20 cellular contexts compared by ENCODE assay signal in the genomic region with DNA sequence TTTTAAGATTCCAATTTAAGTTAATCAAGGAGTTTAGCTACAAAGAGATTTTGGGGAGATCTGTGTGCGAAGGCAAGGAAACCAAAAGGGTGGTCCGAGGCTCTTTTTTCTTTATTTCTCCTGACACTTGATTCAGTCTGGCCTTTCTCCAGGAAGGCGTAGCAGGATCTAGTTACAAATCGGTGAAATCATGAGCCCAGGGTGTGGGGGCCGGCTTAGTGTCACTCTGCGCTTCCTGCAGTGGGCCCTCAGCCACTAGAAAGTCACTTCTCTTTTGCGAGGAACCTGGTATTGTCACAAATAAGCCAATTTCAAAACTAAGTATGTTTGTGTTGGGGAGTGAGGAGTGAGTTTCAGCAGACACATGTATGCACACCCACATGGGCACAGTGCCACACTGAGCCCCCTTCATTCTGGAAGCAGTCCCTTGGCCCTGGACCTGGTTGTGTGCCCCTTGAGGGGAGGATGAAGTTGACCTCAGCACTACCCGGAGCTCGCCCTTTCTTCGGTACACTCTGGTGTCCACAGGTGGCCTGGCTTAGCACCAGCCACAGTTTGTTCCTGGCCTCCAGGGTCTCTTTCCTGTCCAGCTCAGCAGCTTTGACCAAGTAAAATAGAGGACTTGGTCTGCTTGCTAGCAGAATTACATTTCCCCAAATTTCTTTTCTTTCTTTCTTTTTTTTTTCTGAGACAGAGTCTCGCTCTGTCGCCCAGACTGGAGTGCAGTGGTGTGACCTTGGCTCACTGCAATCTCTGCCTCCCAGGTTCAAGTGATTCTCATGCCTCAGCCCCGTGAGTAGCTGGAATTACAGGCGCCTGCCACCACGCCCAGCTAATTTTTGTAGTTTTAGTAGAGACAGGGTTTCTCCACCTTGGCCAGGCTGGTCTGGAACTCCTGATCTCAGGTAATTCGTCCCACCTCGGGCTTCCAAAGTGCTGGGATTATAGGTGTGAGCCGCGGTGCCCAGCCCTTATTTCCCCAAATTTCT.
DNase-seq lines count a peak whose midpoint lies in the region; TF ChIP-seq lines count a peak whose summit lies in the region.
"Had no signal": no experiment of that assay in that cellular context is flagged by ENCODE, and none has a peak within 500 bp of the region (broad histone marks: within the 10 kb centered on the region; RNA-seq: fewer than 3 reads in every experiment).

No MANE protein-coding gene starts in this region.

- H3K36me3 ChIP-seq in breast epithelium (no peaks in the 10 kb centered on the region), esophagus muscularis mucosa (peaks cover 0 to 6% (median 0%) of the 10 kb centered on the region in 4 donors), mesenchymal stem cell (ENCODE audit: control insufficient read depth in 1 of 2, insufficient read depth in 2 of 2, low read depth in 1 of 2, low read length in 2 of 2) (peaks cover 0 to 2% of the 10 kb centered on the region in 2 experiments), thyroid gland (no peaks in the 10 kb centered on the region), esophagus squamous epithelium (peaks cover 0 to 52% (median 0%) of the 10 kb centered on the region in 3 donors)
- H3K36me3 ChIP-seq: SJSA1 had no signal

- H3K4me3 Mint-ChIP-seq in MCF 10A (ENCODE audit: unreplicated experiment): no peak overlapping the region
- H3K4me3 Mint-ChIP-seq: CD4-positive, CD25-positive, alpha-beta regulatory T cell; immature natural killer cell; natural killer cell had no signal

- H3K79me1 ChIP-seq in mesenchymal stem cell (replicated peaks; ENCODE audit: low read length, poor library complexity, severe bottlenecking): peaks cover 39% of the 10 kb centered on the region

- H3K27me3 ChIP-seq in breast epithelium: no peaks in the 10 kb centered on the region
- H3K27me3 ChIP-seq in esophagus muscularis mucosa: no peaks in the 10 kb centered on the region
- no peaks in the 10 kb centered on the region for H3K27me3 ChIP-seq in mesenchymal stem cell (ENCODE audit: control insufficient read depth in 1 of 2, insufficient read depth in 1 of 2, low read length in 2 of 2)
- no peaks in the 10 kb centered on the region for H3K27me3 ChIP-seq in thyroid gland
- no peaks in the 10 kb centered on the region for H3K27me3 ChIP-seq in esophagus squamous epithelium
- H3K27me3 ChIP-seq: SJSA1, upper lobe of left lung had no signal

- H3K23ac ChIP-seq in mesenchymal stem cell (ENCODE audit: low read length in 2 of 2): no peak overlapping the region

- TF ChIP-seq CTCF in MCF 10A (IDR thresholded peaks at IDR 0.05; ENCODE audit: unreplicated experiment) (no peak), breast epithelium (IDR thresholded peaks at IDR 0.05) (no peak), esophagus muscularis mucosa (IDR thresholded peaks at IDR 0.05) (no peak), thyroid gland (IDR thresholded peaks at IDR 0.05) (no peak), esophagus squamous epithelium (IDR thresholded peaks at IDR 0.05) (no peak)

- no peak overlapping the region for H3K4me2 ChIP-seq in mesenchymal stem cell (ENCODE audit: low read length, poor library complexity, severe bottlenecking)

- H4K8ac ChIP-seq in mesenchymal stem cell (ENCODE audit: low read length): no peak overlapping the region

- H3K14ac ChIP-seq in mesenchymal stem cell (ENCODE audit: low read length in 2 of 2): peak overlapping the region in 1 of 2 experiments; percentile 41

- H3K4me3 ChIP-seq in breast epithelium: no peak overlapping the region
- no peak overlapping the region for H3K4me3 ChIP-seq in esophagus muscularis mucosa
- no peak overlapping the region for H3K4me3 ChIP-seq in mesenchymal stem cell (ENCODE audit: insufficient read depth in 1 of 2, low read depth in 1 of 2, low read length in 2 of 2)
- H3K4me3 ChIP-seq in thyroid gland (replicated peaks in 1 of 3): no peak overlapping the region
- H3K4me3 ChIP-seq in esophagus squamous epithelium: no peak overlapping the region
- H3K4me3 ChIP-seq: SJSA1, upper lobe of left lung had no signal

- H3K4ac ChIP-seq in mesenchymal stem cell (ENCODE audit: low read depth in 1 of 2, low read length in 2 of 2): no peak overlapping the region

- no peaks in the 10 kb centered on the region for H3K9me3 Mint-ChIP-seq in MCF 10A (ENCODE audit: unreplicated experiment)
- H3K9me3 Mint-ChIP-seq: immature natural killer cell, natural killer cell had no signal

- H3K9ac ChIP-seq in mesenchymal stem cell (ENCODE audit: low read length): no peak overlapping the region

- H3K4me1 ChIP-seq in breast epithelium (no peaks in the 10 kb centered on the region), esophagus muscularis mucosa (peaks cover 58 to 82% (median 80%) of the 10 kb centered on the region in 4 donors), mesenchymal stem cell (ENCODE audit: control insufficient read depth, insufficient read depth, low read depth, low read length) (peaks cover 29% of the 10 kb centered on the region), thyroid gland (peaks cover 32 to 53% of the 10 kb centered on the region in 2 donors), esophagus squamous epithelium (peaks cover 0 to 22% (median 13%) of the 10 kb centered on the region in 3 donors)

- H3K9me3 ChIP-seq in breast epithelium (no peaks in the 10 kb centered on the region), esophagus muscularis mucosa (no peaks in the 10 kb centered on the region), mesenchymal stem cell (ENCODE audit: control insufficient read depth, low read length) (no peaks in the 10 kb centered on the region), thyroid gland (no peaks in the 10 kb centered on the region), esophagus squamous epithelium (no peaks in the 10 kb centered on the region)
- H3K9me3 ChIP-seq: SJSA1, upper lobe of left lung had no signal

- TF ChIP-seq POLR2A in breast epithelium (IDR thresholded peaks at IDR 0.05) (no peak), esophagus muscularis mucosa (IDR thresholded peaks at IDR 0.05; ENCODE audit: low read depth) (no peak), thyroid gland (IDR thresholded peaks at IDR 0.05) (peak in 1 of 2 donors; percentile 11), esophagus squamous epithelium (IDR thresholded peaks at IDR 0.05) (no peak)

- no peak overlapping the region for H4K91ac ChIP-seq in mesenchymal stem cell (ENCODE audit: low read length)

- intact Hi-C loops in MCF 10A (cut with micrococcal nuclease): no loop called here
- intact Hi-C loops in breast epithelium (cut with DNase I; ENCODE audit: low total_unique reads): no loop called here
- intact Hi-C loops in esophagus muscularis mucosa (cut with DNase I): no loop called here
- intact Hi-C loops in thyroid gland (cut with DNase I): no loop called here
- intact Hi-C loops in esophagus squamous epithelium (cut with DNase I): no loop called here

- no peak overlapping the region for H2BK5ac ChIP-seq in mesenchymal stem cell (ENCODE audit: low read depth, low read length, poor library complexity, severe bottlenecking)

- H2BK15ac ChIP-seq in mesenchymal stem cell (ENCODE audit: low read depth, poor library complexity, severe bottlenecking): no peak overlapping the region

- no peak overlapping the region for H3K18ac ChIP-seq in mesenchymal stem cell (ENCODE audit: low read depth in 1 of 2, low read length in 2 of 2)

- no peak overlapping the region for H2AFZ ChIP-seq in mesenchymal stem cell (ENCODE audit: low read depth, low read length)

- no TSS peak for BruUV-seq in MCF 10A (replicated peaks; lab: Mats Ljungman, UMichigan)

- H3K27ac Mint-ChIP-seq in MCF 10A (ENCODE audit: low read depth, unreplicated experiment): peak overlapping the region; percentile 5
- H3K27ac Mint-ChIP-seq: CD4-positive, CD25-positive, alpha-beta regulatory T cell; immature natural killer cell; natural killer cell had no signal

- POLR2A ChIA-PET in MCF 10A (lab: Yijun Ruan, JAX): interaction anchor here (1.2 to 1.6 kb wide), 2 partner anchors 8 to 12 kb away, joined by 3 to 4 read pairs; no protein-coding TSS in a partner anchor

- no peak overlapping the region for H3K27ac ChIP-seq in breast epithelium
- H3K27ac ChIP-seq in esophagus muscularis mucosa (replicated peaks in 1 of 4): peak overlapping the region; percentile 34 to 76 (median 68)
- no peak overlapping the region for H3K27ac ChIP-seq in mesenchymal stem cell (ENCODE audit: low read length, poor library complexity, severe bottlenecking)
- H3K27ac ChIP-seq in thyroid gland: peak overlapping the region; percentile 77 to 99 (median 94)
- no peak overlapping the region for H3K27ac ChIP-seq in esophagus squamous epithelium
- H3K27ac ChIP-seq: SJSA1, upper lobe of left lung had no signal

- DNase-seq in MCF 10A (ENCODE audit: unreplicated experiment) (no peak), breast epithelium (ENCODE audit: low spot score in 2 of 2) (no peak), esophagus muscularis mucosa (ENCODE audit: extremely low spot score) (no peak), mesenchymal stem cell (no peak), thyroid gland (peak; percentile 82 to 87), esophagus squamous epithelium (lab: John Stamatoyannopoulos, UW) (no peak), NCI-H345 treated with DMSO at 0.1 percent for 48 hours (lab: John Stamatoyannopoulos, UW; ENCODE audit: unreplicated experiment) (no peak), DMS153 treated with DMSO at 0.1 percent for 48 hours (lab: John Stamatoyannopoulos, UW; ENCODE audit: unreplicated experiment) (no peak)
- DNase-seq: CD4-positive, CD25-positive, alpha-beta regulatory T cell; DMS153; head of caudate nucleus; immature natural killer cell; Karpas-422; natural killer cell; NCI-H1436; NCI-H510A treated with DMSO at 0.1 percent for 48 hours; retina; stimulated activated naive CD8-positive, alpha-beta T cell treated with anti-CD3 and anti-CD28 coated beads, Interleukin-15, Interleukin-2, amounts not matched to agents 100 U/mL and 50 U/mL, for 24 hours; upper lobe of left lung had no signal

- peaks cover 11% of the 10 kb centered on the region for H3K4me1 Mint-ChIP-seq in MCF 10A (ENCODE audit: insufficient read depth, unreplicated experiment)
- H3K4me1 Mint-ChIP-seq: CD4-positive, CD25-positive, alpha-beta regulatory T cell; immature natural killer cell; natural killer cell had no signal

- WGBS in esophagus muscularis mucosa: 69% methylated on average over 17 of the region's 19 CpGs
- WGBS in mesenchymal stem cell: 95% methylated on average over 19 of the region's 19 CpGs
- 57 to 63% methylated on average over 19 of the region's 19 CpGs for WGBS in thyroid gland, 2 donors
- 81 to 88% methylated on average over 17 to 18 of the region's 19 CpGs for WGBS in esophagus squamous epithelium, 2 donors

- H2BK120ac ChIP-seq in mesenchymal stem cell (ENCODE audit: low read depth, low read length): no peak overlapping the region

- CTCF ChIA-PET in MCF 10A (lab: Yijun Ruan, JAX): interaction anchor here (0.6 to 1.0 kb wide), 2 partner anchors 11 to 47 kb away, joined by 3 to 4 read pairs; no protein-coding TSS in a partner anchor

- H2BK12ac ChIP-seq in mesenchymal stem cell (ENCODE audit: low read length in 2 of 2): peak overlapping the region in 1 of 2 experiments; percentile 15

- H2AK5ac ChIP-seq in mesenchymal stem cell (ENCODE audit: low read length, severe bottlenecking): peak overlapping the region; percentile 15

- no peaks in the 10 kb centered on the region for H3K27me3 Mint-ChIP-seq in MCF 10A (ENCODE audit: insufficient read depth, unreplicated experiment)

- peaks cover 67% of the 10 kb centered on the region for H3K36me3 Mint-ChIP-seq in MCF 10A (ENCODE audit: insufficient read depth, unreplicated experiment)
- H3K36me3 Mint-ChIP-seq: CD4-positive, CD25-positive, alpha-beta regulatory T cell; immature natural killer cell; natural killer cell had no signal

- no peak for TF ChIP-seq EP300 in esophagus muscularis mucosa (IDR thresholded peaks at IDR 0.05)

Comparison
In these comparisons a context has a peak if more than half of its experiments do, and no peak if none do; other contexts are left out.
1. DNase-seq: peak in thyroid gland (2 of 2); none in MCF 10A (single experiment), breast epithelium (0 of 2), esophagus muscularis mucosa (single experiment), mesenchymal stem cell (single experiment), esophagus squamous epithelium (single experiment), NCI-H345 treated with DMSO at 0.1 percent for 48 hours (single experiment) and DMS153 treated with DMSO at 0.1 percent for 48 hours (single experiment).
2. H3K27ac ChIP-seq: peak in esophagus muscularis mucosa (4 of 4) and thyroid gland (3 of 3); none in breast epithelium (0 of 2), mesenchymal stem cell (single experiment) and esophagus squamous epithelium (0 of 4).